20 cellular contexts compared by ENCODE assay signal in genomic region chr6:52910091-52910490, GRCh38. TPM values are rescaled to one million over a fixed set of nuclear protein-coding genes. Genes with fewer than 3 reads are reported as not detected.
"Had no signal": no experiment of that assay in that cellular context is flagged by ENCODE, and none has a peak within 500 bp of the region (broad histone marks: within the 10 kb centered on the region; RNA-seq: fewer than 3 reads in every experiment).

No MANE protein-coding gene starts in this region.

- H3K27ac ChIP-seq: left lung, right atrium auricular region, tibial nerve, vagina had no signal

- H3K9me3 Mint-ChIP-seq: activated T-helper 1 cell treated with anti-CD3 and anti-CD28 coated beads, Interleukin-12 subunit alpha, Interleukin-12 subunit beta, Interleukin-2, Interleukin-4 antibody, amounts not matched to agents 30 ng/mL and 10 ng/mL and 1 ng/mL, durations not matched to agents 14 hours and 24 hours and 36 hours; natural killer cell; stimulated activated naive B cell treated with anti-CD40 and anti-IgM and Interleukin-4, amounts not matched to agents 10 μg/mL and 1 μg/mL and 100 μg/mL, for 72 hours had no signal

- DNase-seq: activated CD4-positive, alpha-beta T cell treated with anti-CD3 and anti-CD28 coated beads, Interleukin-2, amount 50 U/mL, for 1 hour; activated CD8-positive, alpha-beta memory T cell treated with anti-CD3 and anti-CD28 coated beads for 24 hours; activated naive CD8-positive, alpha-beta T cell treated with anti-CD3 and anti-CD28 coated beads for 36 hours; aorta; caudate nucleus; left lung; natural killer cell; nucleus accumbens; stimulated activated CD4-positive, alpha-beta T cell treated with anti-CD3 and anti-CD28 coated beads, Interleukin-15, amount 100 ng/mL, for 24 hours; stimulated activated CD4-positive, alpha-beta T cell treated with anti-CD3 and anti-CD28 coated beads, Interleukin-4, amount 100 ng/mL, for 1 hour; stimulated activated naive B cell treated with anti-CD40 and anti-IgM and Interleukin-4, amounts not matched to agents 10 μg/mL and 1 μg/mL and 100 μg/mL, for 72 hours had no signal

- H3K4me1 ChIP-seq: left lung, right atrium auricular region, tibial nerve, vagina had no signal

- H3K4me3 Mint-ChIP-seq: activated naive CD8-positive, alpha-beta T cell treated with anti-CD3 and anti-CD28 coated beads for 36 hours; activated T-helper 1 cell treated with anti-CD3 and anti-CD28 coated beads, Interleukin-12 subunit alpha, Interleukin-12 subunit beta, Interleukin-2, Interleukin-4 antibody, amounts not matched to agents 30 ng/mL and 10 ng/mL and 1 ng/mL, durations not matched to agents 14 hours and 24 hours and 36 hours; natural killer cell; stimulated activated naive B cell treated with anti-CD40 and anti-IgM and Interleukin-4, amounts not matched to agents 10 μg/mL and 1 μg/mL and 100 μg/mL, for 72 hours had no signal

- H3K27ac Mint-ChIP-seq: activated naive CD8-positive, alpha-beta T cell treated with anti-CD3 and anti-CD28 coated beads for 36 hours; activated T-helper 1 cell treated with anti-CD3 and anti-CD28 coated beads, Interleukin-12 subunit alpha, Interleukin-12 subunit beta, Interleukin-2, Interleukin-4 antibody, amounts not matched to agents 30 ng/mL and 10 ng/mL and 1 ng/mL, durations not matched to agents 14 hours and 24 hours and 36 hours; natural killer cell; progenitor cell of endocrine pancreas; stimulated activated naive B cell treated with anti-CD40 and anti-IgM and Interleukin-4, amounts not matched to agents 10 μg/mL and 1 μg/mL and 100 μg/mL, for 72 hours had no signal

- H3K36me3 Mint-ChIP-seq: activated naive CD8-positive, alpha-beta T cell treated with anti-CD3 and anti-CD28 coated beads for 36 hours; natural killer cell; stimulated activated naive B cell treated with anti-CD40 and anti-IgM and Interleukin-4, amounts not matched to agents 10 μg/mL and 1 μg/mL and 100 μg/mL, for 72 hours had no signal

- H3K27me3 ChIP-seq: left lung, right atrium auricular region, tibial nerve, vagina had no signal

- H3K27me3 Mint-ChIP-seq: activated naive CD8-positive, alpha-beta T cell treated with anti-CD3 and anti-CD28 coated beads for 36 hours; progenitor cell of endocrine pancreas had no signal

- FAIRE-seq: colon, endometrium, keratinocyte had no signal

- H3K36me3 ChIP-seq: left lung, right atrium auricular region, tibial nerve, vagina had no signal

- H3K4me3 ChIP-seq: left lung, right atrium auricular region, tibial nerve, vagina had no signal

- H3K9me3 ChIP-seq: left lung, right atrium auricular region, tibial nerve, vagina had no signal

- H3K4me1 Mint-ChIP-seq: activated naive CD8-positive, alpha-beta T cell treated with anti-CD3 and anti-CD28 coated beads for 36 hours; natural killer cell; stimulated activated naive B cell treated with anti-CD40 and anti-IgM and Interleukin-4, amounts not matched to agents 10 μg/mL and 1 μg/mL and 100 μg/mL, for 72 hours had no signal

RNA-seq across cellular contexts. Expression of gene GSTA3, which starts 0.6 kb away (rescaled TPM):
- total RNA-seq: activated naive CD8-positive, alpha-beta T cell treated with anti-CD3 and anti-CD28 coated beads for 36 hours; activated T-helper 1 cell treated with anti-CD3 and anti-CD28 coated beads, Interleukin-12 subunit alpha, Interleukin-12 subunit beta, Interleukin-2, Interleukin-4 antibody, amounts not matched to agents 30 ng/mL and 10 ng/mL and 1 ng/mL, durations not matched to agents 14 hours and 24 hours and 36 hours; aorta; natural killer cell; progenitor cell of endocrine pancreas; right atrium auricular region; T-helper 2 cell treated with Interferon-gamma antibody and Interleukin-4, amounts not matched to agents 100 ng/mL and 5 ng/mL, for 36 hours; tibial nerve; vagina had no signal
- polyA plus RNA-seq: aorta, keratinocyte had no signal
